17 cellular contexts compared by ENCODE assay signal in genomic region chr6:115131709-115132490, GRCh38.
"Had no signal": no experiment of that assay in that cellular context is flagged by ENCODE, and none has a peak within 500 bp of the region (broad histone marks: within the 10 kb centered on the region; RNA-seq: fewer than 3 reads in every experiment).

No MANE protein-coding gene starts in this region.

- H3K4me3 Mint-ChIP-seq: immature natural killer cell; memory B cell; natural killer cell treated with Interleukin-12 subunit alpha and Interleukin-12 subunit beta and Interleukin-15 and Interleukin-18, amount 100 ng/mL, for 72 hours; neural progenitor cell; stimulated activated effector memory CD8-positive, alpha-beta T cell treated with anti-CD3 and anti-CD28 coated beads, Interleukin-12 subunit alpha, Interleukin-12 subunit beta, amount 100 ng/mL, for 72 hours had no signal

- ATAC-seq: natural killer cell treated with Interleukin-12 subunit alpha and Interleukin-12 subunit beta and Interleukin-15 and Interleukin-18, amount 100 ng/mL, for 72 hours; sciatic nerve; stimulated activated effector memory CD8-positive, alpha-beta T cell treated with anti-CD3 and anti-CD28 coated beads, Interleukin-12 subunit alpha, Interleukin-12 subunit beta, amount 100 ng/mL, for 72 hours had no signal

- DNase-seq: dermis blood vessel endothelial cell; effector memory CD4-positive, alpha-beta T cell; foreskin melanocyte; hypothalamus; immature natural killer cell; islet precursor cell; stimulated activated CD4-positive, alpha-beta T cell treated with anti-CD3 and anti-CD28 coated beads, Interleukin-2, amount 100 ng/mL, for 24 hours; stimulated activated CD4-positive, alpha-beta T cell treated with anti-CD3 and anti-CD28 coated beads, Interleukin-4, amount 100 ng/mL, for 24 hours; stimulated activated naive CD4-positive, alpha-beta T cell treated with Interleukin-2 at 50 U/mL for 16 hours; stomach; thyroid gland; trophoblast cell had no signal

- H3K27me3 Mint-ChIP-seq: memory B cell; natural killer cell treated with Interleukin-12 subunit alpha and Interleukin-12 subunit beta and Interleukin-15 and Interleukin-18, amount 100 ng/mL, for 72 hours had no signal

- H3K9me3 Mint-ChIP-seq: memory B cell, neural progenitor cell had no signal

- H3K36me3 Mint-ChIP-seq: immature natural killer cell; memory B cell; natural killer cell treated with Interleukin-12 subunit alpha and Interleukin-12 subunit beta and Interleukin-15 and Interleukin-18, amount 100 ng/mL, for 72 hours; neural progenitor cell; stimulated activated effector memory CD8-positive, alpha-beta T cell treated with anti-CD3 and anti-CD28 coated beads, Interleukin-12 subunit alpha, Interleukin-12 subunit beta, amount 100 ng/mL, for 72 hours had no signal

- H3K4me1 Mint-ChIP-seq: memory B cell; neural progenitor cell; stimulated activated effector memory CD8-positive, alpha-beta T cell treated with anti-CD3 and anti-CD28 coated beads, Interleukin-12 subunit alpha, Interleukin-12 subunit beta, amount 100 ng/mL, for 72 hours had no signal

- H3K27ac Mint-ChIP-seq: immature natural killer cell; memory B cell; natural killer cell treated with Interleukin-12 subunit alpha and Interleukin-12 subunit beta and Interleukin-15 and Interleukin-18, amount 100 ng/mL, for 72 hours; neural progenitor cell; stimulated activated effector memory CD8-positive, alpha-beta T cell treated with anti-CD3 and anti-CD28 coated beads, Interleukin-12 subunit alpha, Interleukin-12 subunit beta, amount 100 ng/mL, for 72 hours had no signal
